ENCODE assay signal across 29 cellular contexts in genomic region chr11:111462329-111462728, GRCh38. TPM values are rescaled to one million over a fixed set of nuclear protein-coding genes. Genes with fewer than 3 reads are reported as not detected.
DNase-seq lines count a peak whose midpoint lies in the region; ATAC-seq, FAIRE-seq and TF ChIP-seq lines count a peak whose summit lies in the region.
"Had no signal": no experiment of that assay in that cellular context is flagged by ENCODE, and none has a peak within 500 bp of the region (broad histone marks: within the 10 kb centered on the region; RNA-seq: fewer than 3 reads in every experiment).

No MANE protein-coding gene starts in this region.

- BruUV-seq in IMR-90 (replicated peaks; lab: Mats Ljungman, UMichigan) = no TSS peak

- H3K56ac ChIP-seq in IMR-90 (ENCODE audit: extremely low read depth, insufficient read depth, low read length) (no peak overlapping the region), H1 (replicated peaks; ENCODE audit: insufficient read length, low read depth, low read length) (no peak overlapping the region)

- H3K9me1 ChIP-seq in IMR-90 (ENCODE audit: insufficient read depth, low read length) = peaks cover 3% of the 10 kb centered on the region; the same call in 1 of the 2 replicates

- intact Hi-C loops in IMR-90 (cut with micrococcal nuclease) = no loop called here

- H3K36me3 Mint-ChIP-seq in activated CD8-positive, alpha-beta memory T cell treated with anti-CD3 and anti-CD28 coated beads, Interleukin-2, amount 10 ng/mL, durations not matched to agents 7 days and 5 days = no peaks in the 10 kb centered on the region
- no peaks in the 10 kb centered on the region for H3K36me3 Mint-ChIP-seq in type B pancreatic cell
- H3K36me3 Mint-ChIP-seq: CD4-positive, CD25-positive, alpha-beta regulatory T cell had no signal

- H2AK5ac ChIP-seq in IMR-90 (ENCODE audit: low read depth, low read length) (no peak overlapping the region), H1 (ENCODE audit: low read depth, low read length) (no peak overlapping the region)

- H3K4ac ChIP-seq in IMR-90 (ENCODE audit: low read depth, low read length) (no peak overlapping the region), H1 (replicated peaks; ENCODE audit: insufficient read length, low read depth, low read length) (no peak overlapping the region)

- no peaks in the 10 kb centered on the region for H3K23me2 ChIP-seq in H1 (ENCODE audit: low read depth, low read length)

- no peaks in the 10 kb centered on the region for H3K36me3 ChIP-seq in IMR-90 (ENCODE audit: control insufficient read depth, insufficient read depth, low read length)
- no peaks in the 10 kb centered on the region for H3K36me3 ChIP-seq in H1 (ENCODE audit: control insufficient read depth in 2 of 4, insufficient read depth in 4 of 4, low read length in 3 of 4)
- H3K36me3 ChIP-seq: SJSA1 had no signal

- H3K27me3 Mint-ChIP-seq in activated CD8-positive, alpha-beta memory T cell treated with anti-CD3 and anti-CD28 coated beads, Interleukin-2, amount 10 ng/mL, durations not matched to agents 7 days and 5 days = peaks cover 44% of the 10 kb centered on the region
- H3K27me3 Mint-ChIP-seq in type B pancreatic cell = peaks cover 21% of the 10 kb centered on the region

- H3K4me2 ChIP-seq in IMR-90 (ENCODE audit: low read depth, low read length) (no peak overlapping the region), H1 (ENCODE audit: insufficient read depth in 1 of 2, low read depth in 2 of 2, low read length in 2 of 2) (no peak overlapping the region)

- H2AK9ac ChIP-seq in IMR-90 (replicated peaks; ENCODE audit: low read depth, low read length, poor library complexity) = peak overlapping the region; percentile 7

- H3K9me3 Mint-ChIP-seq in activated CD8-positive, alpha-beta memory T cell treated with anti-CD3 and anti-CD28 coated beads, Interleukin-2, amount 10 ng/mL, durations not matched to agents 7 days and 5 days (ENCODE audit: low read depth) = no peaks in the 10 kb centered on the region
- H3K9me3 Mint-ChIP-seq in type B pancreatic cell = no peaks in the 10 kb centered on the region
- H3K9me3 Mint-ChIP-seq: CD4-positive, CD25-positive, alpha-beta regulatory T cell had no signal

- no peak overlapping the region for H3K18ac ChIP-seq in IMR-90 (ENCODE audit: low read depth, low read length)
- H3K18ac ChIP-seq in H1 (ENCODE audit: extremely low read depth, low read length) = no peak overlapping the region

- H3K79me1 ChIP-seq in IMR-90 (ENCODE audit: low read depth in 1 of 2, low read length in 2 of 2) (no peaks in the 10 kb centered on the region), H1 (ENCODE audit: low read depth, low read length) (no peaks in the 10 kb centered on the region)

- H2BK5ac ChIP-seq in IMR-90 (ENCODE audit: low read depth, low read length, poor library complexity, severe bottlenecking) (no peak overlapping the region), H1 (ENCODE audit: low read depth, low read length) (no peak overlapping the region)

- H3K4me3 Mint-ChIP-seq in activated CD8-positive, alpha-beta memory T cell treated with anti-CD3 and anti-CD28 coated beads, Interleukin-2, amount 10 ng/mL, durations not matched to agents 7 days and 5 days = no peak overlapping the region
- H3K4me3 Mint-ChIP-seq in type B pancreatic cell = no peak overlapping the region
- H3K4me3 Mint-ChIP-seq: CD4-positive, CD25-positive, alpha-beta regulatory T cell had no signal

- H3K9ac ChIP-seq in IMR-90 (ENCODE audit: low read depth, low read length) (no peak overlapping the region), H1 (replicated peaks in 1 of 4; ENCODE audit: extremely low read depth in 1 of 4, low read depth in 3 of 4, low read length in 3 of 4) (no peak overlapping the region)

- H2BK120ac ChIP-seq in IMR-90 (ENCODE audit: low read depth, low read length) = no peak overlapping the region
- no peak overlapping the region for H2BK120ac ChIP-seq in H1 (replicated peaks; ENCODE audit: low read depth, low read length)

- H4K8ac ChIP-seq in IMR-90 (ENCODE audit: low read depth in 2 of 2, low read length in 2 of 2) = no peak overlapping the region
- no peak overlapping the region for H4K8ac ChIP-seq in H1 (ENCODE audit: extremely low read depth, insufficient read depth, low read length)

- H3K27me3 ChIP-seq in IMR-90 (ENCODE audit: control insufficient read depth, insufficient read depth, low read length) (peaks cover 2% of the 10 kb centered on the region; the same call in 1 of the 2 replicates), H1 (replicated peaks in 1 of 4; ENCODE audit: control insufficient read depth in 3 of 4, extremely low read depth in 1 of 4, insufficient read depth in 3 of 4, low read length in 3 of 4) (no peaks in the 10 kb centered on the region; a peak in 1 of 7 replicates)
- H3K27me3 ChIP-seq: SJSA1 had no signal

- CTCF ChIA-PET in activated CD8-positive, alpha-beta memory T cell treated with anti-CD3 and anti-CD28 coated beads, Interleukin-2, amount 10 ng/mL, durations not matched to agents 7 days and 5 days (lab: Charles Lee) = interaction anchor here (1.2 kb wide), 1 partner anchor 95 kb away, joined by 3 read pairs; no protein-coding TSS in a partner anchor
- CTCF ChIA-PET in IMR-90 (lab: Yijun Ruan, JAX) = no interaction called here
- CTCF ChIA-PET in H1 (lab: Charles Lee; ENCODE audit: partially characterized antibody) = interaction anchor here (0.6 to 2.0 kb wide), 10 partner anchors 11 to 178 kb away, joined by 3 to 6 read pairs (median 4); no protein-coding TSS in a partner anchor

- TF ChIP-seq RAD21 in IMR-90 (IDR thresholded peaks at IDR 0.05; ENCODE audit: low read length) (no peak), H1 (IDR thresholded peaks at IDR 0.05 in 1 of 2, conservative IDR thresholded peaks at IDR 0.05 in 1 of 2; ENCODE audit: low read depth in 2 of 2, low read length in 2 of 2) (no peak)

- peaks cover 2% of the 10 kb centered on the region for H3K4me1 Mint-ChIP-seq in activated CD8-positive, alpha-beta memory T cell treated with anti-CD3 and anti-CD28 coated beads, Interleukin-2, amount 10 ng/mL, durations not matched to agents 7 days and 5 days
- H3K4me1 Mint-ChIP-seq in type B pancreatic cell (ENCODE audit: unreplicated experiment) = no peaks in the 10 kb centered on the region
- H3K4me1 Mint-ChIP-seq: CD4-positive, CD25-positive, alpha-beta regulatory T cell had no signal

- H2BK12ac ChIP-seq in H1 (ENCODE audit: low read depth, low read length) = no peak overlapping the region

- H4K20me1 ChIP-seq in IMR-90 (ENCODE audit: insufficient read depth, low read length) = no peaks in the 10 kb centered on the region
- no peaks in the 10 kb centered on the region for H4K20me1 ChIP-seq in H1 (replicated peaks in 1 of 2; ENCODE audit: control insufficient read depth in 1 of 2, insufficient read depth in 2 of 2, low read length in 2 of 2)

- H3K27ac ChIP-seq in IMR-90 (ENCODE audit: insufficient read depth, low read length) = no peak overlapping the region
- no peak overlapping the region for H3K27ac ChIP-seq in H1 (ENCODE audit: low read depth, low read length)
- H3K27ac ChIP-seq: SJSA1 had no signal

- H3K27ac Mint-ChIP-seq in activated CD8-positive, alpha-beta memory T cell treated with anti-CD3 and anti-CD28 coated beads, Interleukin-2, amount 10 ng/mL, durations not matched to agents 7 days and 5 days = no peak overlapping the region
- H3K27ac Mint-ChIP-seq in type B pancreatic cell = no peak overlapping the region
- H3K27ac Mint-ChIP-seq: CD4-positive, CD25-positive, alpha-beta regulatory T cell had no signal

- no peak overlapping the region for H3K23ac ChIP-seq in IMR-90 (ENCODE audit: low read depth, low read length)
- H3K23ac ChIP-seq in H1 (ENCODE audit: insufficient read length) = no peak overlapping the region

- TF ChIP-seq CTCF in IMR-90 (conservative IDR thresholded peaks at IDR 0.05; ENCODE audit: low read depth, low read length) (no peak), H1 (IDR thresholded peaks at IDR 0.05; ENCODE audit: control extremely low read depth in 1 of 3, insufficient read depth in 1 of 3, low read depth in 1 of 3, low read length in 3 of 3) (no peak), type B pancreatic cell (conservative IDR thresholded peaks at IDR 0.05) (no peak)

- TF ChIP-seq EP300 in H1 (IDR thresholded peaks at IDR 0.05; ENCODE audit: borderline replicate concordance in 1 of 2, low read depth in 2 of 2, low read length in 2 of 2) = no peak

- no peak for TF ChIP-seq POLR2A in IMR-90 (IDR thresholded peaks at IDR 0.05; ENCODE audit: low read depth, low read length)
- no peak for TF ChIP-seq POLR2A in H1 (IDR thresholded peaks at IDR 0.05; ENCODE audit: control extremely low read depth in 1 of 2, low read depth in 2 of 2, low read length in 2 of 2)

- no CpG with 5 or more reads among the region's 5 CpGs for whole genome bisulfite sequencing in IMR-90 (ENCODE audit: extremely low coverage in 2 of 2, insufficient read length in 1 of 2), 2 experiments
- WGBS in H1 (ENCODE audit: extremely low coverage in 1 of 2, insufficient coverage in 1 of 2, insufficient read length in 1 of 2, insufficient replicate concordance in 2 of 2, low coverage in 1 of 2, low lambda C conversion rate in 2 of 2, missing lambda C conversion rate in 1 of 2), 2 experiments = 89% methylated on average over 3 of the region's 5 CpGs; no CpG with 5 or more reads in 1 of the 2 experiments

- no peak overlapping the region for H2BK20ac ChIP-seq in IMR-90 (ENCODE audit: low read depth, low read length)
- H2BK20ac ChIP-seq in H1 (ENCODE audit: low read length) = no peak overlapping the region

- dilution Hi-C loops in IMR-90 (cut with HindIII; ENCODE audit: low sequenced_read_pairs, unreplicated experiment) = no loop called here

- POLR2A ChIA-PET in IMR-90 (lab: Charles Lee; ENCODE audit: unreplicated experiment) (no interaction called here), H1 (lab: Charles Lee; ENCODE audit: partially characterized antibody) (interaction anchor here (0.8 kb wide), 1 partner anchor 161 kb away, joined by 3 read pairs; no protein-coding TSS in a partner anchor)

- no peak for ATAC-seq in activated CD8-positive, alpha-beta memory T cell treated with anti-CD3 and anti-CD28 coated beads, Interleukin-2, amount 10 ng/mL, durations not matched to agents 7 days and 5 days
- ATAC-seq in IMR-90 (ENCODE audit: low read depth) = no peak
- ATAC-seq in HG03378 (IDR thresholded peaks at IDR 0.05; ENCODE audit: unreplicated experiment) = no peak
- ATAC-seq: PC-3, Right ventricle myocardium inferior had no signal

- FAIRE-seq in H1 (lab: Jason Lieb, UNC) = no peak
- FAIRE-seq: D721Med had no signal

- no peak overlapping the region for H4K91ac ChIP-seq in IMR-90 (ENCODE audit: insufficient read depth, low read depth, low read length)
- H4K91ac ChIP-seq in H1 (replicated peaks; ENCODE audit: insufficient read length, low read length) = no peak overlapping the region

- H3K9me3 ChIP-seq in IMR-90 (ENCODE audit: control insufficient read depth, insufficient read depth, low read length) (no peaks in the 10 kb centered on the region), H1 (ENCODE audit: insufficient read depth in 2 of 2, low read depth in 1 of 2, low read length in 1 of 2) (no peaks in the 10 kb centered on the region)
- H3K9me3 ChIP-seq: SJSA1 had no signal

- in situ Hi-C loops in IMR-90 (cut with MboI; ENCODE audit: low sequenced_read_pairs) = no loop called here

- H3K14ac ChIP-seq in IMR-90 (replicated peaks; ENCODE audit: low read depth, low read length) (no peak overlapping the region), H1 (ENCODE audit: insufficient read length) (no peak overlapping the region)

- H3K79me2 ChIP-seq in H1 (ENCODE audit: control insufficient read depth in 1 of 2, insufficient read depth in 2 of 2, low read length in 2 of 2) = no peaks in the 10 kb centered on the region

- peaks cover 9% of the 10 kb centered on the region for H3K4me1 ChIP-seq in IMR-90 (ENCODE audit: control insufficient read depth, insufficient read depth, low read length)
- no peaks in the 10 kb centered on the region for H3K4me1 ChIP-seq in H1 (replicated peaks in 1 of 4; ENCODE audit: control insufficient read depth in 3 of 4, insufficient read depth in 4 of 4, low read length in 3 of 4)
- H3K4me1 ChIP-seq: SJSA1 had no signal

- H3K4me3 ChIP-seq in IMR-90 (ENCODE audit: insufficient read depth, low read depth, low read length) (no peak overlapping the region), H1 (ENCODE audit: extremely low read depth in 1 of 4, insufficient read depth in 2 of 4, low read depth in 3 of 4, low read length in 4 of 4) (no peak overlapping the region)
- H3K4me3 ChIP-seq: SJSA1 had no signal

- H4K5ac ChIP-seq in IMR-90 (ENCODE audit: low read depth, low read length) (no peak overlapping the region), H1 (ENCODE audit: insufficient read length, low read depth, low read length) (no peak overlapping the region)

- peak overlapping the region; percentile 45 for H2AFZ ChIP-seq in IMR-90 (replicated peaks; ENCODE audit: low read length, poor library complexity)
- 0 out of 2 replicates have a peak overlapping the region, but pooled peaks have one; percentile 71 for H2AFZ ChIP-seq in H1 (ENCODE audit: low read length)

- H2BK15ac ChIP-seq in IMR-90 (ENCODE audit: low read depth, low read length) (peak overlapping the region; percentile 17; the same call in 1 of the 3 replicates), H1 (ENCODE audit: low read length) (no peak overlapping the region)

- DNase-seq in activated CD8-positive, alpha-beta memory T cell treated with anti-CD3 and anti-CD28 coated beads for 24 hours = peak; percentile 51
- no peak for DNase-seq in activated CD8-positive, alpha-beta memory T cell treated with anti-CD3 and anti-CD28 coated beads, Interleukin-2, amount 10 ng/mL, durations not matched to agents 7 days and 5 days
- DNase-seq in IMR-90 = no peak
- DNase-seq in H1 (ENCODE audit: low read depth in 1 of 2, low spot score in 2 of 2) = no peak
- DNase-seq in type B pancreatic cell (ENCODE audit: extremely low spot score, unreplicated experiment) = peak; percentile 52
- DNase-seq in hepatic stellate cell (ENCODE audit: low spot score) = no peak
- DNase-seq: CD4-positive, CD25-positive, alpha-beta regulatory T cell; GOT3; HCEC 1CT; MV-4-11; NCI-H1105 treated with DMSO at 0.1 percent for 48 hours; NCI-H146; NCI-H1930; NCI-H2107; NCI-H446 treated with DMSO at 0.1 percent for 48 hours; NCI-H526; NCI-H82; NK-92 treated with Interleukin-12 subunit alpha and Interleukin-12 subunit beta, amount 100 ng/mL, for 24 hours; PC-3 had no signal

RNA-seq across cellular contexts. Expression of gene BTG4, which starts 49.9 kb away (rescaled TPM):
- total RNA-seq in activated CD8-positive, alpha-beta memory T cell treated with anti-CD3 and anti-CD28 coated beads, Interleukin-2, amount 10 ng/mL, durations not matched to agents 7 days and 5 days = under 1 TPM in 1 of 2 experiments, not detected in 1; 0.30 TPM
- total RNA-seq in IMR-90 (2012; rRNA removed) (not detected in 2 replicates), type B pancreatic cell (ENCODE audit: low replicate concordance) (not detected in 2 replicates)
- polyA plus RNA-seq in IMR-90 (2012; rRNA removed) (not detected in 2 replicates), H1 (2011; rRNA removed) (0.06 TPM in 1 of 2 replicates, not detected in the other)
- not detected in 2 replicates for polyA plus RNA-seq in IMR-90 (2012; cell fraction: cytosol; rRNA removed)
- polyA plus RNA-seq in IMR-90 (2012; cell fraction: nucleus; rRNA removed; ENCODE audit: low replicate concordance) = not detected in 2 replicates
- not detected in 2 replicates for total RNA-seq in H1 (2021; fragmentation: NEBNext Ultra II Directional; extraction: Animal tissue kit (Norgen Biotek cat#: 25700))
- not detected for polyA plus RNA-seq in H1 (2011; cell fraction: cytosol; rRNA removed)
- polyA plus RNA-seq in H1 (2011; cell fraction: nucleus; rRNA removed) = 0.10 TPM
- polyA plus RNA-seq in H1 (2012, experiment 1 of 2) = not detected in 4 replicates
- not detected for polyA plus RNA-seq in H1 (2012, experiment 2 of 2)
- not detected for polyA plus RNA-seq in H1 (2013, experiment 1 of 2)
- 0.09 TPM for polyA plus RNA-seq in H1 (2013, experiment 2 of 2)
- polyA minus RNA-seq in H1 (2011; rRNA and poly(A)+ RNA removed) = not detected in 2 replicates
- polyA minus RNA-seq in H1 (2011; cell fraction: cytosol; rRNA and poly(A)+ RNA removed) = not detected
- not detected for polyA minus RNA-seq in H1 (2011; cell fraction: nucleus; rRNA and poly(A)+ RNA removed)
- total RNA-seq: CD4-positive, CD25-positive, alpha-beta regulatory T cell; HT-29; MCF 10A; PC-3; Right ventricle myocardium inferior; RPMI7951; SJSA1 had no signal
- polyA plus RNA-seq: BJ had no signal

RNA-seq across cellular contexts. Expression of gene HOATZ, which starts 52.2 kb away (rescaled TPM):
- not detected for total RNA-seq in activated CD8-positive, alpha-beta memory T cell treated with anti-CD3 and anti-CD28 coated beads, Interleukin-2, amount 10 ng/mL, durations not matched to agents 7 days and 5 days
- total RNA-seq in IMR-90 (2012; rRNA removed) = not detected in 2 replicates
- not detected in 2 replicates for polyA plus RNA-seq in IMR-90 (2012; rRNA removed)
- polyA plus RNA-seq in IMR-90 (2012; cell fraction: cytosol; rRNA removed) = not detected in 2 replicates
- polyA plus RNA-seq in IMR-90 (2012; cell fraction: nucleus; rRNA removed; ENCODE audit: low replicate concordance) = not detected in 2 replicates
- not detected in 2 replicates for total RNA-seq in H1 (2021; fragmentation: NEBNext Ultra II Directional; extraction: Animal tissue kit (Norgen Biotek cat#: 25700))
- not detected in 2 replicates for polyA plus RNA-seq in H1 (2011; rRNA removed)
- polyA plus RNA-seq in H1 (2011; cell fraction: cytosol; rRNA removed) = not detected
- polyA plus RNA-seq in H1 (2011; cell fraction: nucleus; rRNA removed) = not detected
- not detected in 4 replicates for polyA plus RNA-seq in H1 (2012, experiment 1 of 2)
- not detected for polyA plus RNA-seq in H1 (2012, experiment 2 of 2)
- not detected for polyA plus RNA-seq in H1 (2013, experiment 1 of 2)
- polyA plus RNA-seq in H1 (2013, experiment 2 of 2) = not detected
- polyA minus RNA-seq in H1 (2011; rRNA and poly(A)+ RNA removed) = not detected in 2 replicates
- polyA minus RNA-seq in H1 (2011; cell fraction: cytosol; rRNA and poly(A)+ RNA removed) = not detected
- not detected for polyA minus RNA-seq in H1 (2011; cell fraction: nucleus; rRNA and poly(A)+ RNA removed)
- total RNA-seq in type B pancreatic cell (ENCODE audit: low replicate concordance) = 0.75 TPM in 1 of 2 replicates, not detected in the other
- total RNA-seq: A172; CD4-positive, CD25-positive, alpha-beta regulatory T cell; HT-29; LHCN-M2; MCF 10A; PC-3; Right ventricle myocardium inferior; RPMI7951; SJSA1 had no signal
- polyA plus RNA-seq: BJ; CD4-positive, CD25-positive, alpha-beta regulatory T cell had no signal

Comparison
In these comparisons a context has a peak if more than half of its experiments do, and no peak if none do; other contexts are left out.
1. DNase-seq: peak in activated CD8-positive, alpha-beta memory T cell treated with anti-CD3 and anti-CD28 coated beads for 24 hours (single experiment) and type B pancreatic cell (single experiment); none in activated CD8-positive, alpha-beta memory T cell treated with anti-CD3 and anti-CD28 coated beads, Interleukin-2, amount 10 ng/mL, durations not matched to agents 7 days and 5 days (single experiment), IMR-90 (single experiment), H1 (0 of 2) and hepatic stellate cell (single experiment).